2 cellular contexts compared by ENCODE assay signal in the genomic region with DNA sequence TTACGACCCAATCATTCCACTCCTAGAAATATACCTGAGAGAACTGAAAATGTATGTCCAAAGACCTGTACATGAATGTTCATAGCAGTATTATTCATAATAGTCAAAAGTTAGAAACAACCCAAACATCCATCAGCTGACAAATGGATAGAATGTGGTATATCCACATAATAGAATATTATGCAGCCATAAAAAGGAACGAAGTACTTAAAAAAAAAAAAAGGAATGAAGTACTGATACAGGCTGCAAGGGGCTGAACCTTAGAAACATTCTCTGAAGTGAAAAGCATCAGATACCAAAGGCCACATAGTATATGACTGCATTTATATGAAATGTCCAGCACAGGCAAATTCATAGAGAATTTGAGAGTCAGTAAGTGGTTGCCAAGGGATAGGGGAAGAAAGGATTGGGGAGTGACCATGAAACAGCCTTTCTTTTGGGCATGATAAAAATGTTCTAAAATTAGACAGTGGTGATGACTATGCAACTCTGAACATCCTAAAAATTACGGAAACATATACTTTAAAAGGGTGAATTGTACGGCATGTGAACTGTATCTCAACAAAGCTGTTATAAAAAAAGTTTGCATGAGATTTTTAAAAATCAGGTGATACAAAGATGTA.
TF ChIP-seq lines count a peak whose summit lies in the region.

No MANE protein-coding gene starts in this region.

TF ChIP-seq in HCT116, 20 proteins besides CTCF, POLR2A, EP300 and RAD21:
- no peak for TF ChIP-seq JUND (IDR thresholded peaks at IDR 0.05)

TF ChIP-seq in HepG2, 621 proteins besides CTCF, POLR2A, EP300 and RAD21:
- TF ChIP-seq ZNF337 (CRISPR knock-in tag; IDR thresholded peaks at IDR 0.05; ENCODE audit: borderline replicate concordance, low read depth) (no peak), ZNF839 (CRISPR knock-in tag; IDR thresholded peaks at IDR 0.05; ENCODE audit: borderline replicate concordance) (no peak), DPF2 (CRISPR knock-in tag; IDR thresholded peaks at IDR 0.05; ENCODE audit: borderline replicate concordance, low read depth) (no peak), SIX4 (CRISPR knock-in tag; IDR thresholded peaks at IDR 0.05) (no peak), YEATS2 (CRISPR knock-in tag; IDR thresholded peaks at IDR 0.05; ENCODE audit: borderline replicate concordance) (no peak), ISX (CRISPR knock-in tag; conservative IDR thresholded peaks at IDR 0.05) (no peak), REST (IDR thresholded peaks at IDR 0.05; ENCODE audit: borderline replicate concordance in 1 of 2, low read depth in 1 of 2, low read length in 2 of 2) (no peak), ZNF142 (CRISPR knock-in tag; IDR thresholded peaks at IDR 0.05) (no peak), ATRX (CRISPR knock-in tag; IDR thresholded peaks at IDR 0.05; ENCODE audit: borderline replicate concordance) (no peak), ZNF253 (CRISPR knock-in tag; IDR thresholded peaks at IDR 0.05; ENCODE audit: borderline replicate concordance) (no peak), POLR2AphosphoS5 (IDR thresholded peaks at IDR 0.05; ENCODE audit: low read depth, low read length) (no peak), RFXANK (CRISPR knock-in tag; IDR thresholded peaks at IDR 0.05) (no peak), ZSCAN12 (CRISPR knock-in tag; IDR thresholded peaks at IDR 0.05) (no peak), ARID3A (IDR thresholded peaks at IDR 0.05; ENCODE audit: low read depth, low read length) (no peak), MEIS2 (CRISPR knock-in tag; IDR thresholded peaks at IDR 0.05) (no peak)
